ENCODE assay signal across 31 cellular contexts in genomic region chr19:54805665-54806515, GRCh38. TPM values are rescaled to one million over a fixed set of nuclear protein-coding genes. Genes with fewer than 3 reads are reported as not detected.
DNase-seq lines count a peak whose midpoint lies in the region; ATAC-seq, FAIRE-seq and TF ChIP-seq lines count a peak whose summit lies in the region.
"Had no signal": no experiment of that assay in that cellular context is flagged by ENCODE, and none has a peak within 500 bp of the region (broad histone marks: within the 10 kb centered on the region; RNA-seq: fewer than 3 reads in every experiment).

No MANE protein-coding gene starts in this region.

- H3K4me1 Mint-ChIP-seq in natural killer cell (peaks cover 52 to 57% of the 10 kb centered on the region in 2 donors), osteocyte (ENCODE audit: unreplicated experiment) (no peaks in the 10 kb centered on the region)
- H3K4me1 Mint-ChIP-seq in natural killer cell treated with Interleukin-12 subunit alpha and Interleukin-12 subunit beta and Interleukin-15 and Interleukin-18, amount 100 ng/mL, for 72 hours (ENCODE audit: low read depth in 2 of 2): peaks cover 43 to 45% of the 10 kb centered on the region in 2 donors
- H3K4me1 Mint-ChIP-seq in activated T-cell treated with anti-CD3 and anti-CD28 coated beads, Interleukin-2, amount 50 U/mL, for 24 hours (ENCODE audit: low read depth): no peaks in the 10 kb centered on the region
- H3K4me1 Mint-ChIP-seq: CD4-positive, alpha-beta memory T cell; CD4-positive, CD25-positive, alpha-beta regulatory T cell had no signal

- H3K27ac Mint-ChIP-seq in natural killer cell (peak overlapping the region; percentile 84 to 86), osteocyte (ENCODE audit: unreplicated experiment) (no peak overlapping the region)
- H3K27ac Mint-ChIP-seq in natural killer cell treated with Interleukin-12 subunit alpha and Interleukin-12 subunit beta and Interleukin-15 and Interleukin-18, amount 100 ng/mL, for 72 hours: peak overlapping the region in 1 of 2 donors; percentile 38
- H3K27ac Mint-ChIP-seq in activated T-cell treated with anti-CD3 and anti-CD28 coated beads, Interleukin-2, amount 50 U/mL, for 24 hours: no peak overlapping the region
- H3K27ac Mint-ChIP-seq: CD4-positive, alpha-beta memory T cell; CD4-positive, CD25-positive, alpha-beta regulatory T cell had no signal

- no peaks in the 10 kb centered on the region for H3K4me1 ChIP-seq in left ventricle myocardium inferior
- H3K4me1 ChIP-seq: BE2C, BLaER1 had no signal

- TF ChIP-seq CTCF in natural killer cell (IDR thresholded peaks at IDR 0.05) (no peak), bronchial epithelial cell (IDR thresholded peaks at IDR 0.05; ENCODE audit: insufficient read depth, low read length, severe bottlenecking) (no peak), osteocyte (IDR thresholded peaks at IDR 0.05) (no peak), left ventricle myocardium inferior (IDR thresholded peaks at IDR 0.05; ENCODE audit: borderline replicate concordance) (no peak)

- ATAC-seq in natural killer cell: no peak
- no peak for ATAC-seq in natural killer cell treated with Interleukin-12 subunit alpha and Interleukin-12 subunit beta and Interleukin-15 and Interleukin-18, amount 100 ng/mL, for 72 hours
- ATAC-seq in HG02884 (IDR thresholded peaks at IDR 0.05; ENCODE audit: unreplicated experiment): no peak
- ATAC-seq: GM12878 had no signal

- no peaks in the 10 kb centered on the region for H3K27me3 ChIP-seq in bronchial epithelial cell (ENCODE audit: control insufficient read depth, insufficient read depth, low read length)
- H3K27me3 ChIP-seq in left ventricle myocardium inferior (ENCODE audit: low read depth): peaks cover 43% of the 10 kb centered on the region
- H3K27me3 ChIP-seq: BLaER1 had no signal

- peak; percentile 50 for FAIRE-seq in bronchial epithelial cell (lab: Jason Lieb, UNC)
- FAIRE-seq: A204.1, GM12878, GM12892, GM18507 had no signal

- H3K9me3 Mint-ChIP-seq in natural killer cell (no peaks in the 10 kb centered on the region), osteocyte (ENCODE audit: unreplicated experiment) (peaks cover 26% of the 10 kb centered on the region)
- H3K9me3 Mint-ChIP-seq in natural killer cell treated with Interleukin-12 subunit alpha and Interleukin-12 subunit beta and Interleukin-15 and Interleukin-18, amount 100 ng/mL, for 72 hours: no peaks in the 10 kb centered on the region
- peaks cover 3% of the 10 kb centered on the region for H3K9me3 Mint-ChIP-seq in activated T-cell treated with anti-CD3 and anti-CD28 coated beads, Interleukin-2, amount 50 U/mL, for 24 hours

- intact Hi-C loops in natural killer cell (cut with micrococcal nuclease): loop anchor here (10.0 kb wide), 1 partner anchor 111 kb away; no protein-coding TSS in a partner anchor
- intact Hi-C loops in left ventricle myocardium inferior (cut with micrococcal nuclease): no loop called here

- peak overlapping the region; percentile 8 for H3K4me3 Mint-ChIP-seq in natural killer cell
- no peak overlapping the region for H3K4me3 Mint-ChIP-seq in natural killer cell treated with Interleukin-12 subunit alpha and Interleukin-12 subunit beta and Interleukin-15 and Interleukin-18, amount 100 ng/mL, for 72 hours
- no peak overlapping the region for H3K4me3 Mint-ChIP-seq in osteocyte (ENCODE audit: unreplicated experiment)
- H3K4me3 Mint-ChIP-seq in activated T-cell treated with anti-CD3 and anti-CD28 coated beads, Interleukin-2, amount 50 U/mL, for 24 hours: no peak overlapping the region
- H3K4me3 Mint-ChIP-seq: CD4-positive, alpha-beta memory T cell; CD4-positive, CD25-positive, alpha-beta regulatory T cell; CD8-positive, alpha-beta memory T cell had no signal

- DNase-seq in natural killer cell (no peak), bronchial epithelial cell (ENCODE audit: low read depth) (no peak), osteocyte (ENCODE audit: extremely low spot score, unreplicated experiment) (peak; percentile 80), left ventricle myocardium inferior (no peak)
- DNase-seq in natural killer cell treated with Interleukin-12 subunit alpha and Interleukin-12 subunit beta and Interleukin-15 and Interleukin-18, amount 100 ng/mL, for 72 hours (ENCODE audit: low spot score): no peak
- DNase-seq in activated T-cell treated with anti-CD3 and anti-CD28 coated beads, Interleukin-2, amount 50 U/mL, for 24 hours: no peak
- DNase-seq: 8988T; ACHN; BE2C; C1 segment of cervical spinal cord; CD4-positive, alpha-beta memory T cell; CD4-positive, CD25-positive, alpha-beta regulatory T cell; CD8-positive, alpha-beta memory T cell; COR-L47; DMS 273 treated with DMSO at 0.1 percent for 48 hours; DMS153; DMS53; DMS79; DND-41; EL; GDM1 had no signal

- H3K9me3 ChIP-seq in left ventricle myocardium inferior (replicated peaks): peaks cover 5% of the 10 kb centered on the region
- H3K9me3 ChIP-seq: BE2C had no signal

- H3K4me3 ChIP-seq in bronchial epithelial cell (ENCODE audit: low read depth, low read length): no peak overlapping the region
- no peak overlapping the region for H3K4me3 ChIP-seq in left ventricle myocardium inferior
- H3K4me3 ChIP-seq: BLaER1, GM12878 had no signal

- H3K36me3 Mint-ChIP-seq in natural killer cell: no peaks in the 10 kb centered on the region
- H3K36me3 Mint-ChIP-seq in natural killer cell treated with Interleukin-12 subunit alpha and Interleukin-12 subunit beta and Interleukin-15 and Interleukin-18, amount 100 ng/mL, for 72 hours: no peaks in the 10 kb centered on the region
- H3K36me3 Mint-ChIP-seq in osteocyte (ENCODE audit: unreplicated experiment): no peaks in the 10 kb centered on the region
- no peaks in the 10 kb centered on the region for H3K36me3 Mint-ChIP-seq in activated T-cell treated with anti-CD3 and anti-CD28 coated beads, Interleukin-2, amount 50 U/mL, for 24 hours (ENCODE audit: low read depth)
- H3K36me3 Mint-ChIP-seq: CD14-positive monocyte; CD4-positive, alpha-beta memory T cell; CD4-positive, CD25-positive, alpha-beta regulatory T cell; CD8-positive, alpha-beta memory T cell had no signal

- H3K36me3 ChIP-seq in bronchial epithelial cell (ENCODE audit: control insufficient read depth, insufficient read depth, low read length) (no peaks in the 10 kb centered on the region), left ventricle myocardium inferior (no peaks in the 10 kb centered on the region)
- H3K36me3 ChIP-seq: BE2C, BLaER1 had no signal

- H3K27ac ChIP-seq in left ventricle myocardium inferior (replicated peaks): no peak overlapping the region
- H3K27ac ChIP-seq: BLaER1 had no signal

- H3K27me3 Mint-ChIP-seq in natural killer cell (ENCODE audit: low read depth in 2 of 2) (no peaks in the 10 kb centered on the region), osteocyte (ENCODE audit: unreplicated experiment) (no peaks in the 10 kb centered on the region)
- H3K27me3 Mint-ChIP-seq in natural killer cell treated with Interleukin-12 subunit alpha and Interleukin-12 subunit beta and Interleukin-15 and Interleukin-18, amount 100 ng/mL, for 72 hours: no peaks in the 10 kb centered on the region
- peaks cover 30% of the 10 kb centered on the region for H3K27me3 Mint-ChIP-seq in activated T-cell treated with anti-CD3 and anti-CD28 coated beads, Interleukin-2, amount 50 U/mL, for 24 hours

RNA-seq across cellular contexts. Expression of gene KIR2DL4, which starts 2.5 kb away (rescaled TPM):
- 10 to 100 TPM in 1 of 3 donors, 1 to 10 TPM in 2; 7.1 to 14.5 (median 7.3) TPM for total RNA-seq in natural killer cell
- 1 to 10 TPM; 4.2 to 6.6 TPM for total RNA-seq in natural killer cell treated with Interleukin-12 subunit alpha and Interleukin-12 subunit beta and Interleukin-15 and Interleukin-18, amount 100 ng/mL, for 72 hours
- total RNA-seq in bronchial epithelial cell: not detected in 2 replicates
- not detected in 2 replicates for total RNA-seq in osteocyte
- not detected for total RNA-seq in left ventricle myocardium inferior
- total RNA-seq: A673; CD4-positive, alpha-beta memory T cell; CD4-positive, CD25-positive, alpha-beta regulatory T cell; CD8-positive, alpha-beta memory T cell; Daoy; G401; GM12878 had no signal

RNA-seq across cellular contexts. Expression of gene KIR3DL1, which starts 10.4 kb away (rescaled TPM):
- total RNA-seq in natural killer cell (10 to 100 TPM; 34.7 to 97.1 (median 41.2) TPM), bronchial epithelial cell (not detected in 2 replicates), osteocyte (not detected in 2 replicates), left ventricle myocardium inferior (not detected)
- 10 to 100 TPM; 27.4 to 31.2 TPM for total RNA-seq in natural killer cell treated with Interleukin-12 subunit alpha and Interleukin-12 subunit beta and Interleukin-15 and Interleukin-18, amount 100 ng/mL, for 72 hours
- total RNA-seq: A673; CD4-positive, alpha-beta memory T cell; CD4-positive, CD25-positive, alpha-beta regulatory T cell; Daoy; G401; GM12878 had no signal

RNA-seq across cellular contexts. Expression of gene KIR2DS4, which starts 26.6 kb away (rescaled TPM):
- total RNA-seq in natural killer cell (100 to 1,000 TPM in 1 of 3 donors, 10 to 100 TPM in 2; 54.5 to 171 (median 56.4) TPM), bronchial epithelial cell (not detected in 2 replicates), osteocyte (not detected in 2 replicates), left ventricle myocardium inferior (not detected)
- 10 to 100 TPM; 15.7 to 28.7 TPM for total RNA-seq in natural killer cell treated with Interleukin-12 subunit alpha and Interleukin-12 subunit beta and Interleukin-15 and Interleukin-18, amount 100 ng/mL, for 72 hours
- total RNA-seq: A673; CD4-positive, alpha-beta memory T cell; CD4-positive, CD25-positive, alpha-beta regulatory T cell; CD8-positive, alpha-beta memory T cell; Daoy; G401; GM12878 had no signal

RNA-seq across cellular contexts. Expression of gene KIR2DL1, which starts 36.3 kb away (rescaled TPM):
- 10 to 100 TPM; 39.5 to 88.2 (median 70.8) TPM for total RNA-seq in natural killer cell
- 10 to 100 TPM; 11.4 to 19.5 TPM for total RNA-seq in natural killer cell treated with Interleukin-12 subunit alpha and Interleukin-12 subunit beta and Interleukin-15 and Interleukin-18, amount 100 ng/mL, for 72 hours
- total RNA-seq in bronchial epithelial cell: not detected in 2 replicates
- total RNA-seq in osteocyte: not detected in 2 replicates
- not detected for total RNA-seq in left ventricle myocardium inferior
- total RNA-seq: A673; CD4-positive, alpha-beta memory T cell; CD4-positive, CD25-positive, alpha-beta regulatory T cell; Daoy; G401; GM12878 had no signal

RNA-seq across cellular contexts. Expression of gene KIR3DL2, which starts 44.4 kb away (rescaled TPM):
- total RNA-seq in natural killer cell (10 to 100 TPM; 24.0 to 89.0 (median 65.1) TPM), bronchial epithelial cell (not detected in 2 replicates), osteocyte (not detected in 2 replicates), left ventricle myocardium inferior (not detected)
- 10 to 100 TPM; 10.3 to 51.2 TPM for total RNA-seq in natural killer cell treated with Interleukin-12 subunit alpha and Interleukin-12 subunit beta and Interleukin-15 and Interleukin-18, amount 100 ng/mL, for 72 hours
- total RNA-seq: A673, Daoy, G401, GM12878 had no signal

Comparison
In these comparisons a context has a peak if more than half of its experiments do, and no peak if none do; other contexts are left out.
1. H3K27ac Mint-ChIP-seq: peak in natural killer cell (2 of 2); none in osteocyte (single experiment) and activated T-cell treated with anti-CD3 and anti-CD28 coated beads, Interleukin-2, amount 50 U/mL, for 24 hours (single experiment).
2. RNA of gene KIR3DL1, which starts 10.4 kb away (total RNA-seq): 34.7 to 97.1 TPM in natural killer cell and 27.4 to 31.2 TPM in natural killer cell treated with Interleukin-12 subunit alpha and Interleukin-12 subunit beta and Interleukin-15 and Interleukin-18, amount 100 ng/mL, for 72 hours; not detected in bronchial epithelial cell, not detected in osteocyte and not detected in left ventricle myocardium inferior (single experiment); every median in the first group is over 10 times any median in the second.
3. RNA of gene KIR2DS4, which starts 26.6 kb away (total RNA-seq): 54.5 to 171 TPM in natural killer cell and 15.7 to 28.7 TPM in natural killer cell treated with Interleukin-12 subunit alpha and Interleukin-12 subunit beta and Interleukin-15 and Interleukin-18, amount 100 ng/mL, for 72 hours; not detected in bronchial epithelial cell, not detected in osteocyte and not detected in left ventricle myocardium inferior (single experiment); every median in the first group is over 10 times any median in the second.